In the genomic region with DNA sequence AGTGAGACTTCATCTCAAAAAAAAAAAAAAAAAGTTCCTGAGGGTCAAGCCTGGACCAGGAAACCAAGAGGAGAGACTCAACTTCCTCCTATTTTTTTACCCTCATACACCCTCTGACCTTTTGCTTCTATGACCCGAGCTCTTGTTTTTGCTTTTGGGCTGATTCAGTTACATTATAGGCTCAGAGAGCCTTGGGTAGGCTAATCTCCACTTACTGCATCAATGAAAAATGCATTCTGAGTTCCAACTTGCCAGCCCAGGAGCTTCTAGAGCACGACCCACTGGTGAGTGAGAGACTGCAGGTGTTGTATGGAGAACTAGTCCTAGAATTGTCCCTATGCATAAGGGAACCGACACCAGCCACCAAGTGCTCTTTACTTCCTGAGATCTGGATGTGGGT, we compare ENCODE assay signal across 10 cellular contexts.
DNase-seq lines count a peak whose midpoint lies in the region; ATAC-seq, FAIRE-seq and TF ChIP-seq lines count a peak whose summit lies in the region.
"Had no signal": no experiment of that assay in that cellular context is flagged by ENCODE, and none has a peak within 500 bp of the region (broad histone marks: within the 10 kb centered on the region; RNA-seq: fewer than 3 reads in every experiment).

No MANE protein-coding gene starts in this region.

- in situ Hi-C loops in K562 (cut with MboI), result no loop called here

- H3K9me1 ChIP-seq in K562 (ENCODE audit: control insufficient read depth, insufficient read depth, low read length), result no peaks in the 10 kb centered on the region

- H3K4me1 ChIP-seq in K562 (replicated peaks in 1 of 2; ENCODE audit: control insufficient read depth in 2 of 2, insufficient read depth in 2 of 2, low read length in 2 of 2) (peaks cover 0 to 6% of the 10 kb centered on the region in 2 experiments; a peak in 1 of 5 replicates), endodermal cell (ENCODE audit: control insufficient read depth, insufficient read depth, low read length) (no peaks in the 10 kb centered on the region)

- intact Hi-C loops in K562 (cut with micrococcal nuclease), result no loop called here

- TF ChIP-seq EP300 in K562 (IDR thresholded peaks at IDR 0.05; ENCODE audit: low read length), result no peak

- H3K79me2 ChIP-seq in K562 (ENCODE audit: control insufficient read depth, insufficient read depth, low read length), result no peaks in the 10 kb centered on the region

- H3K9me3 Mint-ChIP-seq in immature natural killer cell (no peaks in the 10 kb centered on the region), glutamatergic neuron (ENCODE audit: unreplicated experiment) (peaks cover 3% of the 10 kb centered on the region), endodermal cell (no peaks in the 10 kb centered on the region)

- TF ChIP-seq CTCF in K562 (IDR thresholded peaks at IDR 0.05 in 2 of 3, conservative IDR thresholded peaks at IDR 0.05 in 1 of 3; ENCODE audit: insufficient read depth in 2 of 3, low read depth in 1 of 3, low read length in 3 of 3) (no peak), glutamatergic neuron (IDR thresholded peaks at IDR 0.05; ENCODE audit: partially characterized antibody, unreplicated experiment) (no peak), endodermal cell (conservative IDR thresholded peaks at IDR 0.05) (no peak)

- H3K4me3 Mint-ChIP-seq in immature natural killer cell (no peak overlapping the region), glutamatergic neuron (ENCODE audit: unreplicated experiment) (no peak overlapping the region), endodermal cell (no peak overlapping the region)

- H3K27ac Mint-ChIP-seq in immature natural killer cell (peak overlapping the region in 4 of 6 donors; percentile 77 to 97 (median 86)), glutamatergic neuron (ENCODE audit: unreplicated experiment) (no peak overlapping the region), endodermal cell (no peak overlapping the region)

- 6% methylated on average over 3 of the region's 3 CpGs for WGBS in K562 (ENCODE audit: insufficient coverage, low coverage, missing lambda C conversion rate)
- WGBS in endodermal cell (ENCODE audit: insufficient coverage in 1 of 2, insufficient read length in 1 of 2), 2 experiments, result 89 to 95% methylated on average over 2 to 3 of the region's 3 CpGs

- H3K27me3 ChIP-seq in K562 (ENCODE audit: control insufficient read depth in 2 of 2, insufficient read depth in 2 of 2, low read length in 2 of 2) (peaks cover 47 to 52% of the 10 kb centered on the region in 2 experiments), endodermal cell (ENCODE audit: control insufficient read depth, insufficient read depth, low read length, poor library complexity, severe bottlenecking) (no peaks in the 10 kb centered on the region)

- no peak for TF ChIP-seq RAD21 in K562 (CRISPR knock-in tag; conservative IDR thresholded peaks at IDR 0.05 in 1 of 2, IDR thresholded peaks at IDR 0.05 in 1 of 2)

- no peak for TF ChIP-seq POLR2A in K562 (conservative IDR thresholded peaks at IDR 0.05)

- H3K27me3 Mint-ChIP-seq in immature natural killer cell (ENCODE audit: low read depth in 3 of 3) (peaks cover 2 to 6% (median 6%) of the 10 kb centered on the region in 3 donors), glutamatergic neuron (ENCODE audit: unreplicated experiment) (peaks cover 3% of the 10 kb centered on the region), endodermal cell (ENCODE audit: insufficient read depth) (no peaks in the 10 kb centered on the region)

- H3K36me3 ChIP-seq in K562 (ENCODE audit: control insufficient read depth, insufficient read depth, low read length) (no peaks in the 10 kb centered on the region), endodermal cell (ENCODE audit: control insufficient read depth, insufficient read depth, low read length) (no peaks in the 10 kb centered on the region)

- H3K9me3 ChIP-seq in K562 (replicated peaks; ENCODE audit: control insufficient read depth, insufficient read depth, low read depth, low read length) (no peaks in the 10 kb centered on the region), endodermal cell (ENCODE audit: control insufficient read depth, low read length) (no peaks in the 10 kb centered on the region)

- no peak overlapping the region for H3K4me2 ChIP-seq in K562 (ENCODE audit: insufficient read depth, low read length)

- H3K9ac ChIP-seq in K562 (ENCODE audit: insufficient read depth in 1 of 2, low read depth in 2 of 2, low read length in 2 of 2) (no peak overlapping the region), endodermal cell (ENCODE audit: extremely low read depth, low read length, poor library complexity, severe bottlenecking) (no peak overlapping the region)

- POLR2A ChIA-PET in K562 (lab: Yijun Ruan, JAX), result interaction anchor here (1.3 kb wide), 1 partner anchor 27 kb away, joined by 3 read pairs; no protein-coding TSS in a partner anchor

- no peak for FAIRE-seq in K562 (lab: Jason Lieb, UNC)
- FAIRE-seq: H54 had no signal

- H3K4me1 Mint-ChIP-seq in immature natural killer cell, result peaks cover 19 to 20% of the 10 kb centered on the region in 2 donors
- peaks cover 3% of the 10 kb centered on the region for H3K4me1 Mint-ChIP-seq in glutamatergic neuron (ENCODE audit: low read depth, unreplicated experiment)
- H3K4me1 Mint-ChIP-seq in endodermal cell, result peaks cover 7% of the 10 kb centered on the region

- no peak for ATAC-seq in K562

- no peaks in the 10 kb centered on the region for H3K36me3 Mint-ChIP-seq in immature natural killer cell
- no peaks in the 10 kb centered on the region for H3K36me3 Mint-ChIP-seq in glutamatergic neuron (ENCODE audit: unreplicated experiment)
- H3K36me3 Mint-ChIP-seq in endodermal cell (ENCODE audit: low read depth), result peaks cover 43% of the 10 kb centered on the region

- DNase-seq in LHCN-M2 (ENCODE audit: low read depth) (peak; percentile 41), K562 (ENCODE audit: extremely low read depth in 1 of 4, low spot score in 3 of 4) (no peak), immature natural killer cell (no peak), glutamatergic neuron (no peak), NK-92 (lab: John Stamatoyannopoulos, UW; ENCODE audit: unreplicated experiment) (no peak), endodermal cell (no peak), DMS 273 treated with DMSO at 0.1 percent for 48 hours (lab: John Stamatoyannopoulos, UW) (no peak)
- DNase-seq: retina had no signal

- H3K27ac ChIP-seq in K562 (ENCODE audit: extremely low read depth, low read depth, low read length) (no peak overlapping the region), temporal lobe (ENCODE audit: low read depth, low read length) (peak overlapping the region; percentile 46), endodermal cell (ENCODE audit: low read depth, low read length) (no peak overlapping the region)

- CTCF ChIA-PET in K562 (lab: Yijun Ruan, JAX; ENCODE audit: low intra/inter-chr PET ratio), result no interaction called here

- H3K4me3 ChIP-seq in K562, result no peak overlapping the region
- H3K4me3 ChIP-seq in endodermal cell (ENCODE audit: low read length), result no peak overlapping the region

- H2AFZ ChIP-seq in K562 (ENCODE audit: low read depth, low read length), result no peak overlapping the region

- no TSS peak for BruUV-seq in K562 (replicated peaks; lab: Mats Ljungman, UMichigan)

- H4K20me1 ChIP-seq in K562 (replicated peaks; ENCODE audit: control insufficient read depth, insufficient read depth, low read length), result no peaks in the 10 kb centered on the region

TF ChIP-seq in K562, 482 proteins besides CTCF, POLR2A, EP300 and RAD21:
- no peak for TF ChIP-seq CEBPG (CRISPR knock-in tag; IDR thresholded peaks at IDR 0.05)
- no peak for TF ChIP-seq CEBPG (tag; conservative IDR thresholded peaks at IDR 0.05 in 1 of 2, IDR thresholded peaks at IDR 0.05 in 1 of 2)
- TF ChIP-seq THRAP3 (IDR thresholded peaks at IDR 0.05; ENCODE audit: borderline replicate concordance), result no peak
- TF ChIP-seq NR2C2 (CRISPR knock-in tag; IDR thresholded peaks at IDR 0.05), result no peak
- 0 out of 2 replicates have a peak, but pooled peaks have one; percentile 24 for TF ChIP-seq NR2C2 (tag; IDR thresholded peaks at IDR 0.05)
- TF ChIP-seq RBM39 (optimal IDR thresholded peaks at IDR 0.05; ENCODE audit: low read depth, low read length), result no peak
- TF ChIP-seq, protein P1, sequence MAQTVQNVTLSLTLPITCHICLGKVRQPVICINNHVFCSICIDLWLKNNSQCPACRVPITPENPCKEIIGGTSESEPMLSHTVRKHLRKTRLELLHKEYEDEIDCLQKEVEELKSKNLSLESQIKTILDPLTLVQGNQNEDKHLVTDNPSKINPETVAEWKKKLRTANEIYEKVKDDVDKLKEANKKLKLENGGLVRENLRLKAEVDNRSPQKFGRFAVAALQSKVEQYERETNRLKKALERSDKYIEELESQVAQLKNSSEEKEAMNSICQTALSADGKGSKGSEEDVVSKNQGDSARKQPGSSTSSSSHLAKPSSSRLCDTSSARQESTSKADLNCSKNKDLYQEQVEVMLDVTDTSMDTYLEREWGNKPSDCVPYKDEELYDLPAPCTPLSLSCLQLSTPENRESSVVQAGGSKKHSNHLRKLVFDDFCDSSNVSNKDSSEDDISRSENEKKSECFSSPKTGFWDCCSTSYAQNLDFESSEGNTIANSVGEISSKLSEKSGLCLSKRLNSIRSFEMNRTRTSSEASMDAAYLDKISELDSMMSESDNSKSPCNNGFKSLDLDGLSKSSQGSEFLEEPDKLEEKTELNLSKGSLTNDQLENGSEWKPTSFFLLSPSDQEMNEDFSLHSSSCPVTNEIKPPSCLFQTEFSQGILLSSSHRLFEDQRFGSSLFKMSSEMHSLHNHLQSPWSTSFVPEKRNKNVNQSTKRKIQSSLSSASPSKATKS (CRISPR knock-in tag; IDR thresholded peaks at IDR 0.05), result no peak
- no peak for TF ChIP-seq EWSR1 (IDR thresholded peaks at IDR 0.05; ENCODE audit: borderline replicate concordance, low read depth, partially characterized antibody)

Comparison
In these comparisons a context has a peak if more than half of its experiments do, and no peak if none do; other contexts are left out.
1. H3K27ac Mint-ChIP-seq: peak in immature natural killer cell (4 of 6); none in glutamatergic neuron (single experiment) and endodermal cell (single experiment).